Comparison of ENCODE assay signal across 32 cellular contexts in genomic region chr9:122518226-122518625, GRCh38. TPM values are rescaled to one million over a fixed set of nuclear protein-coding genes. Genes with fewer than 3 reads are reported as not detected.
"Had no signal": no experiment of that assay in that cellular context is flagged by ENCODE, and none has a peak within 500 bp of the region (broad histone marks: within the 10 kb centered on the region; RNA-seq: fewer than 3 reads in every experiment).

No MANE protein-coding gene starts in this region.

- H3K9me3 ChIP-seq: colonic mucosa, esophagus squamous epithelium, gastrocnemius medialis, heart right ventricle, left lung, lower lobe of right lung, mucosa of descending colon had no signal

- DNase-seq: colonic mucosa; cortex of kidney; effector CD8-positive, alpha-beta T cell; effector memory CD8-positive, alpha-beta T cell; endodermal cell; erythroblast; esophagus squamous epithelium; foreskin fibroblast; foreskin melanocyte; gastrocnemius medialis; glutamatergic neuron; head of caudate nucleus; heart right ventricle; hippocampal formation; left cardiac atrium; left lung; left ventricle myocardium superior; lower lobe of right lung; mesenchymal stem cell; mucosa of descending colon; naive B cell had no signal

- H3K27me3 ChIP-seq: colonic mucosa, esophagus squamous epithelium, gastrocnemius medialis, left lung had no signal

- H3K4me1 ChIP-seq: colonic mucosa, esophagus squamous epithelium, gastrocnemius medialis, heart right ventricle, left lung, lower lobe of right lung had no signal

- H3K36me3 ChIP-seq: colonic mucosa, esophagus squamous epithelium, gastrocnemius medialis, heart right ventricle, left lung, lower lobe of right lung had no signal

- H3K4me3 ChIP-seq: colonic mucosa, esophagus squamous epithelium, gastrocnemius medialis, heart right ventricle, left lung, lower lobe of right lung, mucosa of descending colon had no signal

- H3K27ac ChIP-seq: colonic mucosa, epithelial cell of prostate, esophagus squamous epithelium, gastrocnemius medialis, heart right ventricle, left lung, lower lobe of right lung had no signal

RNA-seq across cellular contexts. Expression of gene OR1J4, which starts 0.7 kb away (rescaled TPM):
- total RNA-seq: colonic mucosa, endodermal cell, esophagus squamous epithelium, gastrocnemius medialis, glomerular endothelial cell, heart right ventricle, kidney epithelial cell, left cardiac atrium, left lung, left ventricle myocardium superior, lower lobe of right lung, lung microvascular endothelial cell, mesenteric fat pad, mesothelial cell of epicardium, mucosa of descending colon, myocyte had no signal
- polyA plus RNA-seq: heart right ventricle, keratinocyte had no signal

RNA-seq across cellular contexts. Expression of gene OR1J2, which starts 7.6 kb away (rescaled TPM):
- total RNA-seq: colonic mucosa, dermis microvascular lymphatic vessel endothelial cell, endodermal cell, esophagus mucosa, esophagus squamous epithelium, gastrocnemius medialis, glomerular endothelial cell, kidney epithelial cell, left cardiac atrium, left lung, left ventricle myocardium superior, lower leg skin, lower lobe of right lung, lung microvascular endothelial cell, mesenteric fat pad, mesothelial cell of epicardium, mucosa of descending colon, myocyte had no signal
- polyA plus RNA-seq: heart right ventricle, keratinocyte had no signal

RNA-seq across cellular contexts. Expression of gene OR1N1, which starts 8.9 kb away (rescaled TPM):
- total RNA-seq: colonic mucosa, dermis microvascular lymphatic vessel endothelial cell, endodermal cell, esophagus mucosa, esophagus squamous epithelium, gastrocnemius medialis, glomerular endothelial cell, heart right ventricle, kidney epithelial cell, left cardiac atrium, left lung, left ventricle myocardium superior, lower leg skin, lower lobe of right lung, lung microvascular endothelial cell, mesenteric fat pad, mesothelial cell of epicardium, mucosa of descending colon, myocyte had no signal
- polyA plus RNA-seq: heart right ventricle, keratinocyte had no signal

RNA-seq across cellular contexts. Expression of gene OR1N2, which starts 34.7 kb away (rescaled TPM):
- total RNA-seq: colonic mucosa, dermis microvascular lymphatic vessel endothelial cell, endodermal cell, esophagus mucosa, gastrocnemius medialis, glomerular endothelial cell, heart right ventricle, kidney epithelial cell, left cardiac atrium, left lung, left ventricle myocardium superior, lower leg skin, lower lobe of right lung, lung microvascular endothelial cell, mesenteric fat pad, mesothelial cell of epicardium, mucosa of descending colon, myocyte had no signal
- polyA plus RNA-seq: heart right ventricle, keratinocyte had no signal

RNA-seq across cellular contexts. Expression of gene OR1J1, which starts 40.5 kb away (rescaled TPM):
- total RNA-seq: colonic mucosa, dermis microvascular lymphatic vessel endothelial cell, endodermal cell, esophagus mucosa, esophagus squamous epithelium, gastrocnemius medialis, glomerular endothelial cell, heart right ventricle, kidney epithelial cell, left cardiac atrium, left lung, left ventricle myocardium superior, lower leg skin, lower lobe of right lung, lung microvascular endothelial cell, mesenteric fat pad, mesothelial cell of epicardium, mucosa of descending colon, myocyte had no signal
- polyA plus RNA-seq: heart right ventricle, keratinocyte had no signal
